In genomic region chr4:2869659-2870058, GRCh38 we compare ENCODE assay signal across 16 cellular contexts. TPM values are rescaled to one million over a fixed set of nuclear protein-coding genes. Genes with fewer than 3 reads are reported as not detected.
DNase-seq lines count a peak whose midpoint lies in the region; ATAC-seq and TF ChIP-seq lines count a peak whose summit lies in the region.
"Had no signal": no experiment of that assay in that cellular context is flagged by ENCODE, and none has a peak within 500 bp of the region (broad histone marks: within the 10 kb centered on the region; RNA-seq: fewer than 3 reads in every experiment).

No MANE protein-coding gene starts in this region.

- no peaks in the 10 kb centered on the region for H3K27me3 Mint-ChIP-seq in osteocyte (ENCODE audit: unreplicated experiment)
- H3K27me3 Mint-ChIP-seq: stimulated activated naive CD8-positive, alpha-beta T cell treated with anti-CD3 and anti-CD28 coated beads, Interleukin-15, Interleukin-2, amounts not matched to agents 100 ng/mL and 50 ng/mL, for 24 hours had no signal

- TF ChIP-seq POLR2A in esophagus squamous epithelium (IDR thresholded peaks at IDR 0.05), result no peak

- peaks cover 99% of the 10 kb centered on the region for H3K4me1 ChIP-seq in BLaER1
- peaks cover 3 to 97% (median 59%) of the 10 kb centered on the region in 3 donors for H3K4me1 ChIP-seq in esophagus squamous epithelium

- H3K4me3 ChIP-seq in BLaER1, result no peak overlapping the region
- peak overlapping the region in 1 of 4 donors; percentile 52 for H3K4me3 ChIP-seq in esophagus squamous epithelium
- H3K4me3 ChIP-seq: K562, smooth muscle cell had no signal

- no peak overlapping the region for H3K4me3 Mint-ChIP-seq in osteocyte (ENCODE audit: unreplicated experiment)
- H3K4me3 Mint-ChIP-seq: stimulated activated naive CD8-positive, alpha-beta T cell treated with anti-CD3 and anti-CD28 coated beads, Interleukin-15, Interleukin-2, amounts not matched to agents 100 ng/mL and 50 ng/mL, for 24 hours had no signal

- H3K9me3 ChIP-seq in BLaER1 (no peaks in the 10 kb centered on the region), esophagus squamous epithelium (no peaks in the 10 kb centered on the region)

- ATAC-seq in HG03175 (IDR thresholded peaks at IDR 0.05; ENCODE audit: unreplicated experiment), result no peak
- ATAC-seq: HCT116, K562 had no signal

- intact Hi-C loops in esophagus squamous epithelium (cut with DNase I), result no loop called here

- H3K4me1 Mint-ChIP-seq in osteocyte (ENCODE audit: unreplicated experiment), result peaks cover 57% of the 10 kb centered on the region

- WGBS in esophagus squamous epithelium, 2 donors, result 67 to 72% methylated on average over 6 of the region's 6 CpGs

- H3K36me3 ChIP-seq in BLaER1 (0 out of 2 replicates have a peak, but pooled peaks cover under 1% of the 10 kb centered on the region), esophagus squamous epithelium (no peaks in the 10 kb centered on the region)

- peak overlapping the region; percentile 82 for H3K4me2 ChIP-seq in BLaER1

- H3K27me3 ChIP-seq in BLaER1, result no peaks in the 10 kb centered on the region
- no peaks in the 10 kb centered on the region for H3K27me3 ChIP-seq in esophagus squamous epithelium

- DNase-seq in NCI-H524 (lab: John Stamatoyannopoulos, UW) (peak; percentile 19 to 70), esophagus squamous epithelium (lab: John Stamatoyannopoulos, UW) (no peak), osteocyte (ENCODE audit: extremely low spot score, unreplicated experiment) (no peak), anterior cingulate cortex (lab: John Stamatoyannopoulos, UW) (no peak), midbrain (lab: John Stamatoyannopoulos, UW) (no peak), NCI-H748 treated with DMSO at 0.1 percent for 48 hours (lab: John Stamatoyannopoulos, UW) (no peak)
- DNase-seq: activated naive CD4-positive, alpha-beta T cell; DMS79 treated with DMSO at 0.1 percent for 48 hours; erythroblast; NCI-H226 had no signal

- no peak overlapping the region for H3K27ac ChIP-seq in BLaER1
- H3K27ac ChIP-seq in esophagus squamous epithelium, result peak overlapping the region in 3 of 4 donors; percentile 66 to 84 (median 72)

- H3K9ac ChIP-seq in BLaER1, result no peak overlapping the region

- H3K36me3 Mint-ChIP-seq in osteocyte (ENCODE audit: unreplicated experiment), result peaks cover 4% of the 10 kb centered on the region

- H3K27ac Mint-ChIP-seq in osteocyte (ENCODE audit: unreplicated experiment), result peak overlapping the region; percentile 51
- H3K27ac Mint-ChIP-seq: stimulated activated naive CD8-positive, alpha-beta T cell treated with anti-CD3 and anti-CD28 coated beads, Interleukin-15, Interleukin-2, amounts not matched to agents 100 ng/mL and 50 ng/mL, for 24 hours had no signal

- H4K20me1 ChIP-seq in BLaER1, result peaks cover 67% of the 10 kb centered on the region

- H3K9me3 Mint-ChIP-seq in osteocyte (ENCODE audit: unreplicated experiment), result no peaks in the 10 kb centered on the region
- H3K9me3 Mint-ChIP-seq: stimulated activated naive CD8-positive, alpha-beta T cell treated with anti-CD3 and anti-CD28 coated beads, Interleukin-15, Interleukin-2, amounts not matched to agents 100 ng/mL and 50 ng/mL, for 24 hours had no signal

- TF ChIP-seq CTCF in esophagus squamous epithelium (IDR thresholded peaks at IDR 0.05), result no peak
- no peak for TF ChIP-seq CTCF in osteocyte (IDR thresholded peaks at IDR 0.05)

RNA-seq across cellular contexts. Expression of gene ADD1, which starts 26.0 kb away (rescaled TPM):
- total RNA-seq in esophagus squamous epithelium (100 to 1,000 TPM in 2 of 4 donors, 10 to 100 TPM in 2; 81.7 to 144 (median 103) TPM), osteocyte (273 and 274 TPM in 2 replicates)

Comparison
In these comparisons a context has a peak if more than half of its experiments do, and no peak if none do; other contexts are left out.
1. DNase-seq: peak in NCI-H524 (2 of 2); none in esophagus squamous epithelium (single experiment), osteocyte (single experiment), anterior cingulate cortex (0 of 58), midbrain (single experiment) and NCI-H748 treated with DMSO at 0.1 percent for 48 hours (single experiment).